1 cellular context compared by ENCODE assay signal in the genomic region with DNA sequence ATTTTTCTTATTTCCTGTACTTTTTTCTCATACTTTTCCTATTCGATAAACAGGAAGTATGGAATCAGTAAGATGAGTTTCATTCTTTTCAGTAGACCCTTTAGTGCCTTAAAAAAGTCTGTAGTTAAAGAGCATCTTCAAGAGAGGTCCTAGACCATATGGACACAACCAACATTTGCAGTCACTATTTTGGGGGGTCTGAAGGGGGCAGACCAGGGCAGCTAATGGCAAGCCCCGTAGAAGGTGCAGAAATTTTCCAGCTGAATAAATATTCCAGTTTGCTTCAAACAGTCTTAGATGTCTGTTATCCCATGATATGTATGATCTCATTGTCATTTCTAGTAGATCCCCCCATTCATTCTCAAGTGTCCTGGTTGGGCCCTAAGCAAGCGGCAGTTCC.
TF ChIP-seq lines count a peak whose summit lies in the region.

No MANE protein-coding gene starts in this region.

TF ChIP-seq in GM23338, 12 proteins besides CTCF, POLR2A, EP300 and RAD21 (continued from another document):
- TF ChIP-seq, protein P1, sequence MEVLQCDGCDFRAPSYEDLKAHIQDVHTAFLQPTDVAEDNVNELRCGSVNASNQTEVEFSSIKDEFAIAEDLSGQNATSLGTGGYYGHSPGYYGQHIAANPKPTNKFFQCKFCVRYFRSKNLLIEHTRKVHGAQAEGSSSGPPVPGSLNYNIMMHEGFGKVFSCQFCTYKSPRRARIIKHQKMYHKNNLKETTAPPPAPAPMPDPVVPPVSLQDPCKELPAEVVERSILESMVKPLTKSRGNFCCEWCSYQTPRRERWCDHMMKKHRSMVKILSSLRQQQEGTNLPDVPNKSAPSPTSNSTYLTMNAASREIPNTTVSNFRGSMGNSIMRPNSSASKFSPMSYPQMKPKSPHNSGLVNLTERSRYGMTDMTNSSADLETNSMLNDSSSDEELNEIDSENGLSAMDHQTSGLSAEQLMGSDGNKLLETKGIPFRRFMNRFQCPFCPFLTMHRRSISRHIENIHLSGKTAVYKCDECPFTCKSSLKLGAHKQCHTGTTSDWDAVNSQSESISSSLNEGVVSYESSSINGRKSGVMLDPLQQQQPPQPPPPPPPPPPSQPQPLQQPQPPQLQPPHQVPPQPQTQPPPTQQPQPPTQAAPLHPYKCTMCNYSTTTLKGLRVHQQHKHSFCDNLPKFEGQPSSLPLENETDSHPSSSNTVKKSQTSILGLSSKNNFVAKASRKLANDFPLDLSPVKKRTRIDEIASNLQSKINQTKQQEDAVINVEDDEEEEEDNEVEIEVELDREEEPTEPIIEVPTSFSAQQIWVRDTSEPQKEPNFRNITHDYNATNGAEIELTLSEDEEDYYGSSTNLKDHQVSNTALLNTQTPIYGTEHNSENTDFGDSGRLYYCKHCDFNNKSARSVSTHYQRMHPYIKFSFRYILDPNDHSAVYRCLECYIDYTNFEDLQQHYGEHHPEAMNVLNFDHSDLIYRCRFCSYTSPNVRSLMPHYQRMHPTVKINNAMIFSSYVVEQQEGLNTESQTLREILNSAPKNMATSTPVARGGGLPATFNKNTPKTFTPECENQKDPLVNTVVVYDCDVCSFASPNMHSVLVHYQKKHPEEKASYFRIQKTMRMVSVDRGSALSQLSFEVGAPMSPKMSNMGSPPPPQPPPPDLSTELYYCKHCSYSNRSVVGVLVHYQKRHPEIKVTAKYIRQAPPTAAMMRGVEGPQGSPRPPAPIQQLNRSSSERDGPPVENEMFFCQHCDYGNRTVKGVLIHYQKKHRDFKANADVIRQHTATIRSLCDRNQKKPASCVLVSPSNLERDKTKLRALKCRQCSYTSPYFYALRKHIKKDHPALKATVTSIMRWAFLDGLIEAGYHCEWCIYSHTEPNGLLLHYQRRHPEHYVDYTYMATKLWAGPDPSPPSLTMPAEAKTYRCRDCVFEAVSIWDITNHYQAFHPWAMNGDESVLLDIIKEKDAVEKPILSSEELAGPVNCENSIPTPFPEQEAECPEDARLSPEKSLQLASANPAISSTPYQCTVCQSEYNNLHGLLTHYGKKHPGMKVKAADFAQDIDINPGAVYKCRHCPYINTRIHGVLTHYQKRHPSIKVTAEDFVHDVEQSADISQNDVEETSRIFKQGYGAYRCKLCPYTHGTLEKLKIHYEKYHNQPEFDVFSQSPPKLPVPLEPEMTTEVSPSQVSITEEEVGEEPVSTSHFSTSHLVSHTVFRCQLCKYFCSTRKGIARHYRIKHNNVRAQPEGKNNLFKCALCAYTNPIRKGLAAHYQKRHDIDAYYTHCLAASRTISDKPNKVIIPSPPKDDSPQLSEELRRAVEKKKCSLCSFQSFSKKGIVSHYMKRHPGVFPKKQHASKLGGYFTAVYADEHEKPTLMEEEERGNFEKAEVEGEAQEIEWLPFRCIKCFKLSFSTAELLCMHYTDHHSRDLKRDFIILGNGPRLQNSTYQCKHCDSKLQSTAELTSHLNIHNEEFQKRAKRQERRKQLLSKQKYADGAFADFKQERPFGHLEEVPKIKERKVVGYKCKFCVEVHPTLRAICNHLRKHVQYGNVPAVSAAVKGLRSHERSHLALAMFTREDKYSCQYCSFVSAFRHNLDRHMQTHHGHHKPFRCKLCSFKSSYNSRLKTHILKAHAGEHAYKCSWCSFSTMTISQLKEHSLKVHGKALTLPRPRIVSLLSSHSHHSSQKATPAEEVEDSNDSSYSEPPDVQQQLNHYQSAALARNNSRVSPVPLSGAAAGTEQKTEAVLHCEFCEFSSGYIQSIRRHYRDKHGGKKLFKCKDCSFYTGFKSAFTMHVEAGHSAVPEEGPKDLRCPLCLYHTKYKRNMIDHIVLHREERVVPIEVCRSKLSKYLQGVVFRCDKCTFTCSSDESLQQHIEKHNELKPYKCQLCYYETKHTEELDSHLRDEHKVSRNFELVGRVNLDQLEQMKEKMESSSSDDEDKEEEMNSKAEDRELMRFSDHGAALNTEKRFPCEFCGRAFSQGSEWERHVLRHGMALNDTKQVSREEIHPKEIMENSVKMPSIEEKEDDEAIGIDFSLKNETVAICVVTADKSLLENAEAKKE (CRISPR knock-in tag; IDR thresholded peaks at IDR 0.05): no peak
- TF ChIP-seq EZH2 (IDR thresholded peaks at IDR 0.05; ENCODE audit: low read depth, unreplicated experiment): no peak
- TF ChIP-seq ZNF331 (CRISPR knock-in tag; IDR thresholded peaks at IDR 0.05; ENCODE audit: low read depth): no peak
- TF ChIP-seq POLR2AphosphoS5 (IDR thresholded peaks at IDR 0.05; ENCODE audit: low read depth): no peak
- no peak for TF ChIP-seq ZNF114 (CRISPR knock-in tag; IDR thresholded peaks at IDR 0.05)
- TF ChIP-seq CREB1 (CRISPR knock-in tag; IDR thresholded peaks at IDR 0.05; ENCODE audit: low read depth): no peak
- TF ChIP-seq, protein P2, sequence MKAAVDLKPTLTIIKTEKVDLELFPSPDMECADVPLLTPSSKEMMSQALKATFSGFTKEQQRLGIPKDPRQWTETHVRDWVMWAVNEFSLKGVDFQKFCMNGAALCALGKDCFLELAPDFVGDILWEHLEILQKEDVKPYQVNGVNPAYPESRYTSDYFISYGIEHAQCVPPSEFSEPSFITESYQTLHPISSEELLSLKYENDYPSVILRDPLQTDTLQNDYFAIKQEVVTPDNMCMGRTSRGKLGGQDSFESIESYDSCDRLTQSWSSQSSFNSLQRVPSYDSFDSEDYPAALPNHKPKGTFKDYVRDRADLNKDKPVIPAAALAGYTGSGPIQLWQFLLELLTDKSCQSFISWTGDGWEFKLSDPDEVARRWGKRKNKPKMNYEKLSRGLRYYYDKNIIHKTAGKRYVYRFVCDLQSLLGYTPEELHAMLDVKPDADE (IDR thresholded peaks at IDR 0.05): no peak
- TF ChIP-seq NANOG (IDR thresholded peaks at IDR 0.05; ENCODE audit: borderline replicate concordance): no peak
- TF ChIP-seq, protein P3, sequence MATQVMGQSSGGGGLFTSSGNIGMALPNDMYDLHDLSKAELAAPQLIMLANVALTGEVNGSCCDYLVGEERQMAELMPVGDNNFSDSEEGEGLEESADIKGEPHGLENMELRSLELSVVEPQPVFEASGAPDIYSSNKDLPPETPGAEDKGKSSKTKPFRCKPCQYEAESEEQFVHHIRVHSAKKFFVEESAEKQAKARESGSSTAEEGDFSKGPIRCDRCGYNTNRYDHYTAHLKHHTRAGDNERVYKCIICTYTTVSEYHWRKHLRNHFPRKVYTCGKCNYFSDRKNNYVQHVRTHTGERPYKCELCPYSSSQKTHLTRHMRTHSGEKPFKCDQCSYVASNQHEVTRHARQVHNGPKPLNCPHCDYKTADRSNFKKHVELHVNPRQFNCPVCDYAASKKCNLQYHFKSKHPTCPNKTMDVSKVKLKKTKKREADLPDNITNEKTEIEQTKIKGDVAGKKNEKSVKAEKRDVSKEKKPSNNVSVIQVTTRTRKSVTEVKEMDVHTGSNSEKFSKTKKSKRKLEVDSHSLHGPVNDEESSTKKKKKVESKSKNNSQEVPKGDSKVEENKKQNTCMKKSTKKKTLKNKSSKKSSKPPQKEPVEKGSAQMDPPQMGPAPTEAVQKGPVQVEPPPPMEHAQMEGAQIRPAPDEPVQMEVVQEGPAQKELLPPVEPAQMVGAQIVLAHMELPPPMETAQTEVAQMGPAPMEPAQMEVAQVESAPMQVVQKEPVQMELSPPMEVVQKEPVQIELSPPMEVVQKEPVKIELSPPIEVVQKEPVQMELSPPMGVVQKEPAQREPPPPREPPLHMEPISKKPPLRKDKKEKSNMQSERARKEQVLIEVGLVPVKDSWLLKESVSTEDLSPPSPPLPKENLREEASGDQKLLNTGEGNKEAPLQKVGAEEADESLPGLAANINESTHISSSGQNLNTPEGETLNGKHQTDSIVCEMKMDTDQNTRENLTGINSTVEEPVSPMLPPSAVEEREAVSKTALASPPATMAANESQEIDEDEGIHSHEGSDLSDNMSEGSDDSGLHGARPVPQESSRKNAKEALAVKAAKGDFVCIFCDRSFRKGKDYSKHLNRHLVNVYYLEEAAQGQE (IDR thresholded peaks at IDR 0.05; ENCODE audit: unreplicated experiment): no peak
